Comparison of ENCODE assay signal across 24 cellular contexts in the genomic region with DNA sequence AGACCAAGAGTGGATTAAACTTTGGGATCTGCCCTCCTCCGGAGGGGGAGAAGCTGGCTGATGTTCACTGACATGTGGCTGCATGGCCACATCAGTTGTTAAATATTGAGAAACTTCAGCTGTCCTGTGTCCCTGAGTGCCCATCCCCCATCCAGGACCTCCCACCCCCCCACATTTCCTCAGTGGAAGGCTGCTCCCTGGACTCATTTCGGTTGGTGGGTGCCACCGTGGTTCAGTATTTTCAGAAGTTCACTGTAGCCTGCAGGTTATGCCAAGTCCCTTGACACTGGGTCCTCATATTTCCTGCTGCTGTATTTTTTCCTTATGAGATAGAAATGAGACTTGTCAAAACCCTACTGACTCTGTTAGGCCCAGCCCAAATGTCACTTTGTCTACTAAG.
"Had no signal": no experiment of that assay in that cellular context is flagged by ENCODE, and none has a peak within 500 bp of the region (broad histone marks: within the 10 kb centered on the region; RNA-seq: fewer than 3 reads in every experiment).

No MANE protein-coding gene starts in this region.

- H3K36me3 ChIP-seq: brain microvascular endothelial cell, esophagus squamous epithelium, right atrium auricular region, transverse colon had no signal

- H3K79me2 ChIP-seq: parathyroid adenoma had no signal

- H3K27me3 ChIP-seq: brain microvascular endothelial cell, right atrium auricular region, testis, transverse colon had no signal

- H3K4me1 ChIP-seq: parathyroid adenoma, testis had no signal

- H3K9ac ChIP-seq: parathyroid adenoma had no signal

- H3K9me3 ChIP-seq: esophagus squamous epithelium, psoas muscle, right atrium auricular region, testis, transverse colon had no signal

- H3K27ac ChIP-seq: brain microvascular endothelial cell, epithelial cell of prostate, esophagus squamous epithelium, parathyroid adenoma, right atrium auricular region, testis had no signal

- DNase-seq: activated CD4-positive, alpha-beta T cell treated with anti-CD3 and anti-CD28 coated beads, Interleukin-2, amount 10 ng/mL, durations not matched to agents 24 days and 14 days; activated CD4-positive, CD25-positive, alpha-beta regulatory T cell treated with anti-CD3 and anti-CD28 coated beads, Interleukin-2, amount 50 U/mL, for 72 hours; activated CD8-positive, alpha-beta memory T cell treated with anti-CD3 and anti-CD28 coated beads, Interleukin-2, amount 10 ng/mL, durations not matched to agents 7 days and 5 days; activated CD8-positive, alpha-beta T cell treated with anti-CD3 and anti-CD28 coated beads, Interleukin-2, amount 10 ng/mL, durations not matched to agents 7 days and 5 days; activated gamma-delta T cell; activated naive CD4-positive, alpha-beta T cell treated with anti-CD3 and anti-CD28 coated beads, Interleukin-2, amount 10 ng/mL, durations not matched to agents 7 days and 5 days; activated naive CD8-positive, alpha-beta T cell treated with anti-CD3 and anti-CD28 coated beads, Interleukin-2, amount 10 ng/mL, durations not matched to agents 7 days and 5 days; brain microvascular endothelial cell; central memory CD4-positive, alpha-beta T cell; esophagus squamous epithelium; midbrain; naive thymus-derived CD8-positive, alpha-beta T cell; occipital lobe; psoas muscle; stimulated activated CD4-positive, alpha-beta T cell treated with anti-CD3 and anti-CD28 coated beads, Interleukin-2, amount 100 ng/mL, for 48 hours; stimulated activated naive CD4-positive, alpha-beta T cell treated with Interleukin-2 at 50 U/mL for 16 hours; T-helper 9 cell; testis; transverse colon had no signal

- ATAC-seq: activated CD8-positive, alpha-beta memory T cell treated with anti-CD3 and anti-CD28 coated beads, Interleukin-2, amount 10 ng/mL, durations not matched to agents 7 days and 5 days; activated CD8-positive, alpha-beta T cell treated with anti-CD3 and anti-CD28 coated beads, Interleukin-2, amount 10 ng/mL, durations not matched to agents 7 days and 5 days; naive thymus-derived CD8-positive, alpha-beta T cell had no signal

- H2AFZ ChIP-seq: parathyroid adenoma had no signal

- H3K36me3 Mint-ChIP-seq: activated CD8-positive, alpha-beta memory T cell treated with anti-CD3 and anti-CD28 coated beads, Interleukin-2, amount 10 ng/mL, durations not matched to agents 7 days and 5 days; activated naive CD4-positive, alpha-beta T cell treated with anti-CD3 and anti-CD28 coated beads, Interleukin-2, amount 10 ng/mL, durations not matched to agents 7 days and 5 days; activated naive CD8-positive, alpha-beta T cell treated with anti-CD3 and anti-CD28 coated beads, Interleukin-2, amount 10 ng/mL, durations not matched to agents 7 days and 5 days; naive thymus-derived CD8-positive, alpha-beta T cell had no signal

- H3K9me3 Mint-ChIP-seq: activated CD4-positive, alpha-beta T cell treated with anti-CD3 and anti-CD28 coated beads, Interleukin-2, amount 10 ng/mL, durations not matched to agents 24 days and 14 days; activated naive CD4-positive, alpha-beta T cell treated with anti-CD3 and anti-CD28 coated beads, Interleukin-2, amount 10 ng/mL, durations not matched to agents 7 days and 5 days; activated naive CD8-positive, alpha-beta T cell treated with anti-CD3 and anti-CD28 coated beads, Interleukin-2, amount 10 ng/mL, durations not matched to agents 7 days and 5 days; naive thymus-derived CD8-positive, alpha-beta T cell; neural crest cell; T-helper 1 cell treated with Interleukin-12 subunit alpha and Interleukin-12 subunit beta and Interleukin-4 antibody, amounts not matched to agents 30 μg/mL and 1 μg/mL, for 36 hours had no signal

- H3K27ac Mint-ChIP-seq: activated CD4-positive, alpha-beta T cell treated with anti-CD3 and anti-CD28 coated beads, Interleukin-2, amount 10 ng/mL, durations not matched to agents 24 days and 14 days; activated CD8-positive, alpha-beta memory T cell treated with anti-CD3 and anti-CD28 coated beads, Interleukin-2, amount 10 ng/mL, durations not matched to agents 7 days and 5 days; activated CD8-positive, alpha-beta T cell treated with anti-CD3 and anti-CD28 coated beads, Interleukin-2, amount 10 ng/mL, durations not matched to agents 7 days and 5 days; activated naive CD4-positive, alpha-beta T cell treated with anti-CD3 and anti-CD28 coated beads, Interleukin-2, amount 10 ng/mL, durations not matched to agents 7 days and 5 days; activated naive CD8-positive, alpha-beta T cell treated with anti-CD3 and anti-CD28 coated beads, Interleukin-2, amount 10 ng/mL, durations not matched to agents 7 days and 5 days; T-helper 1 cell treated with Interleukin-12 subunit alpha and Interleukin-12 subunit beta and Interleukin-4 antibody, amounts not matched to agents 30 μg/mL and 1 μg/mL, for 36 hours had no signal

- H3K4me3 ChIP-seq: esophagus squamous epithelium, psoas muscle, right atrium auricular region, testis, transverse colon had no signal

- H3K4me3 Mint-ChIP-seq: activated CD4-positive, alpha-beta T cell treated with anti-CD3 and anti-CD28 coated beads, Interleukin-2, amount 10 ng/mL, durations not matched to agents 24 days and 14 days; activated CD8-positive, alpha-beta memory T cell treated with anti-CD3 and anti-CD28 coated beads, Interleukin-2, amount 10 ng/mL, durations not matched to agents 7 days and 5 days; activated CD8-positive, alpha-beta T cell treated with anti-CD3 and anti-CD28 coated beads, Interleukin-2, amount 10 ng/mL, durations not matched to agents 7 days and 5 days; activated naive CD4-positive, alpha-beta T cell treated with anti-CD3 and anti-CD28 coated beads, Interleukin-2, amount 10 ng/mL, durations not matched to agents 7 days and 5 days; activated naive CD8-positive, alpha-beta T cell treated with anti-CD3 and anti-CD28 coated beads, Interleukin-2, amount 10 ng/mL, durations not matched to agents 7 days and 5 days; naive thymus-derived CD8-positive, alpha-beta T cell; neural crest cell; T-helper 1 cell treated with Interleukin-12 subunit alpha and Interleukin-12 subunit beta and Interleukin-4 antibody, amounts not matched to agents 30 μg/mL and 1 μg/mL, for 36 hours had no signal
